ENCODE assay signal across 8 cellular contexts in the genomic region with DNA sequence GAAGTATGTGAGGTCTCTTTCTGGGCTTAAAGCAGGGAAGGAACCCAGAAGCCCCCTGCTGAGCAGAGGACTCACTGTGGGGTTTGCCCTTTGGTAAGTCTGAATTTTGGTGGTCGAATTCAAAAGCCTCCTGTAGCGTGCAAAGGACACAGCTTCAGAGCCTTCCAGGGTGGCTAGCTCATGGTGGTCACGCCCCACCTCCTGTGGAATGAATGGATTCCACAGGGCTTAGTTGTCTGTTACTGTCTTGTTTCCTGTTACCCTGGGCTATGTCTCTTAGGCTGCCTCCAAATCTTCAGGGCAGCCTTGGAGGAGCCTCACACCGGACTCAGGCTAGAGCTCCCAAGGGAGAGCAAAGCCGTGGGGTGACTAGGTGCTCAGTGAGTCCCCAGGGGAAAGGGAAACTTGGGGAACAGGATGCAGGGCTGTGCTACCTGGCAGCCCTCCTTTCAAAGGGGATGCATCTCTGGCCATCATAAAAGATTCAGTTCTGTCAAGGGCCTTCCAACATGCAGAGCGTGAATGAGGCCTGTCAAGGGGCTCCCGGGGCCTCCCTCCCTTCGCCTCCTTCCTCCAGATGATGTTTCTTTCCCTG.
DNase-seq lines count a peak whose midpoint lies in the region; ATAC-seq and TF ChIP-seq lines count a peak whose summit lies in the region.

No MANE protein-coding gene starts in this region.

- no peaks in the 10 kb centered on the region for H3K9me3 ChIP-seq in PC-3 (ENCODE audit: low read length)
- H3K9me3 ChIP-seq in ovary = no peaks in the 10 kb centered on the region
- H3K9me3 ChIP-seq in neural progenitor cell (ENCODE audit: low read depth) = no peaks in the 10 kb centered on the region

- TF ChIP-seq POLR2A in ovary (IDR thresholded peaks at IDR 0.05) = no peak

- POLR2A ChIA-PET in PC-3 (lab: Charles Lee; ENCODE audit: unreplicated experiment) = no interaction called here

- H3K27ac Mint-ChIP-seq in neural progenitor cell = no peak overlapping the region

- H3K79me2 ChIP-seq in PC-3 (ENCODE audit: low read length) = no peaks in the 10 kb centered on the region
- no peaks in the 10 kb centered on the region for H3K79me2 ChIP-seq in neural progenitor cell (ENCODE audit: low read depth)

- H3K27me3 ChIP-seq in PC-3 (ENCODE audit: low read length) (no peaks in the 10 kb centered on the region), ovary (no peaks in the 10 kb centered on the region), neural progenitor cell (no peaks in the 10 kb centered on the region)

- H3K9ac ChIP-seq in PC-3 (ENCODE audit: low read length) = peak overlapping the region; percentile 11; the same call in 1 of the 2 replicates
- no peak overlapping the region for H3K9ac ChIP-seq in neural progenitor cell

- H3K27ac ChIP-seq in PC-3 (ENCODE audit: low read length) (peak overlapping the region; percentile 41), ovary (no peak overlapping the region), neural progenitor cell (no peak overlapping the region)

- H3K4me2 ChIP-seq in PC-3 (ENCODE audit: low read length) (peak overlapping the region; percentile 85), neural progenitor cell (no peak overlapping the region)

- H3K4me3 Mint-ChIP-seq in neural progenitor cell = no peak overlapping the region

- peak overlapping the region; percentile 59 for H3K4me3 ChIP-seq in AG10803 (ENCODE audit: low read length)
- H3K4me3 ChIP-seq in PC-3 (ENCODE audit: low read length) = peak overlapping the region; percentile 71
- peak overlapping the region; percentile 51 for H3K4me3 ChIP-seq in fibroblast of mammary gland (ENCODE audit: control insufficient read depth, low read depth, low read length)
- no peak overlapping the region for H3K4me3 ChIP-seq in ovary
- H3K4me3 ChIP-seq in neural progenitor cell = no peak overlapping the region

- no peaks in the 10 kb centered on the region for H3K9me2 ChIP-seq in PC-3 (replicated peaks; ENCODE audit: low read length)

- DNase-seq in AG10803 (ENCODE audit: low read depth) = peak; percentile 91
- DNase-seq in PC-3 = peak; percentile 67
- DNase-seq in fibroblast of mammary gland (ENCODE audit: low read depth) = peak; percentile 70
- no peak for DNase-seq in ovary
- no peak for DNase-seq in HuH-7 (ENCODE audit: low spot score)
- DNase-seq in neural progenitor cell (ENCODE audit: low spot score) = no peak
- no peak for DNase-seq in NCI-H187 treated with DMSO at 0.1 percent for 48 hours (lab: John Stamatoyannopoulos, UW)

- H3K4me1 ChIP-seq in PC-3 (ENCODE audit: insufficient read depth, low read length) = peaks cover 10% of the 10 kb centered on the region
- H3K4me1 ChIP-seq in ovary (ENCODE audit: insufficient read depth) = no peaks in the 10 kb centered on the region
- H3K4me1 ChIP-seq in neural progenitor cell = no peaks in the 10 kb centered on the region

- ATAC-seq in GM21717 (IDR thresholded peaks at IDR 0.05; ENCODE audit: unreplicated experiment) = peak; percentile 22
- ATAC-seq in PC-3 = peak; percentile 77

- intact Hi-C loops in PC-3 (cut with micrococcal nuclease) (loop anchor here (2.0 to 10.0 kb wide), 2 partner anchors 73 to 205 kb away; no protein-coding TSS in a partner anchor), ovary (cut with DNase I) (loop anchor here in 3 of 4 donors (2.0 to 10.0 kb wide), 6 partner anchors 275 to 1837 kb away; a partner anchor contains a TSS)

- H4K20me1 ChIP-seq in PC-3 (ENCODE audit: low read length) (no peaks in the 10 kb centered on the region), neural progenitor cell (ENCODE audit: low read depth) (no peaks in the 10 kb centered on the region)

- CTCF ChIA-PET in PC-3 (lab: Charles Lee) = interaction anchor here (0.6 to 1.1 kb wide), 6 partner anchors 58 to 275 kb away, joined by 3 to 8 read pairs (median 3); no protein-coding TSS in a partner anchor

- H3K4me1 Mint-ChIP-seq in neural progenitor cell = peaks cover 11% of the 10 kb centered on the region

- no peak for TF ChIP-seq EP300 in ovary (IDR thresholded peaks at IDR 0.05)

- 28 to 47% (median 29%) methylated on average over 5 to 8 of the region's 8 CpGs for WGBS in ovary, 3 donors

- peaks cover 4% of the 10 kb centered on the region for H3K27me3 Mint-ChIP-seq in neural progenitor cell (ENCODE audit: insufficient read depth, low read depth)

- H3K36me3 Mint-ChIP-seq in neural progenitor cell = no peaks in the 10 kb centered on the region

- TF ChIP-seq CTCF in AG10803 (conservative IDR thresholded peaks at IDR 0.05; ENCODE audit: low read length) (no peak), PC-3 (conservative IDR thresholded peaks at IDR 0.05; ENCODE audit: low read depth, low read length) (no peak), fibroblast of mammary gland (conservative IDR thresholded peaks at IDR 0.05; ENCODE audit: control insufficient read depth, insufficient read depth, low read depth, low read length) (no peak), ovary (IDR thresholded peaks at IDR 0.05) (no peak), neural progenitor cell (IDR thresholded peaks at IDR 0.05) (no peak)

- no peaks in the 10 kb centered on the region for H3K36me3 ChIP-seq in PC-3 (ENCODE audit: low read depth, low read length)
- H3K36me3 ChIP-seq in ovary = no peaks in the 10 kb centered on the region
- H3K36me3 ChIP-seq in neural progenitor cell = no peaks in the 10 kb centered on the region

- H3F3A ChIP-seq in PC-3 (ENCODE audit: low read length, unreplicated experiment) (no peaks in the 10 kb centered on the region), neural progenitor cell (ENCODE audit: low read depth) (no peaks in the 10 kb centered on the region)

- H2AFZ ChIP-seq in PC-3 (ENCODE audit: low read length) (peak overlapping the region; percentile 79), neural progenitor cell (replicated peaks) (no peak overlapping the region)

- H3K9me3 Mint-ChIP-seq in neural progenitor cell = peaks cover 9% of the 10 kb centered on the region

- BruUV-seq in PC-3 (replicated peaks; lab: Mats Ljungman, UMichigan) = no TSS peak

Comparison
In these comparisons a context has a peak if more than half of its experiments do, and no peak if none do; other contexts are left out.
1. DNase-seq: peak in AG10803 (single experiment), PC-3 (single experiment) and fibroblast of mammary gland (single experiment); none in ovary (0 of 5), HuH-7 (single experiment), neural progenitor cell (single experiment) and NCI-H187 treated with DMSO at 0.1 percent for 48 hours (single experiment).
2. H3K4me3 ChIP-seq: peak in AG10803 (single experiment), PC-3 (single experiment) and fibroblast of mammary gland (single experiment); none in ovary (single experiment) and neural progenitor cell (single experiment).